In the genomic region with DNA sequence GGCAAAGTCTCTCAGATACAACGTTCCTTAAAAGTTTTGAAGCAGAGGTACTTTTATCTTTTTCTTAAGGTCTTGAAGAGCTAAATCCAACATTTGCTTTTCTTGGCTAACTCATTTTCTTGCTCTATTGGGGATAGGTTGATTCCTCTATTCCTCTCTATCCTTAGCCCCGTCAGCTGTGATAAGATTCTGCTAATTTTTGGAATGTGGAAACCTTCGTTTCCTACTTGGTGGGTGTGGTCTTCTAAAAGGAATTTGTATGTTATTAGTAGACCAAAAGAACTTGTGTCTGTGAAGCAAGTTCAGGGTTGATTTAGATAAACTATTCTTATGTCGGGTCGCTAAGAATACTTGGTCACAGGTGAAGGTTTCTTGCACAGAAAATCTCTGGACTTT, we compare ENCODE assay signal across 11 cellular contexts.
A peak's percentile ranks its signal among the peaks of the same experiment; 100 is the strongest.
DNase-seq lines count a peak whose midpoint lies in the region; ATAC-seq and TF ChIP-seq lines count a peak whose summit lies in the region.
"Had no signal": no experiment of that assay in that cellular context is flagged by ENCODE, and none has a peak within 500 bp of the region (broad histone marks: within the 10 kb centered on the region; RNA-seq: fewer than 3 reads in every experiment).

No MANE protein-coding gene starts in this region.

- H3K4me1 ChIP-seq in GM23248 (ENCODE audit: insufficient read depth) (peaks cover 9% of the 10 kb centered on the region), foreskin keratinocyte (peaks cover 6% of the 10 kb centered on the region), skeletal muscle satellite cell (ENCODE audit: control insufficient read depth, insufficient read depth, low read length) (peaks cover 14% of the 10 kb centered on the region)

- DNase-seq in GM23248 (no peak), brain microvascular endothelial cell (no peak), foreskin keratinocyte (no peak), NCI-H2196 (lab: John Stamatoyannopoulos, UW; ENCODE audit: unreplicated experiment) (no peak), NCI-H1105 treated with DMSO at 0.1 percent for 48 hours (lab: John Stamatoyannopoulos, UW) (no peak)
- DNase-seq in effector CD8-positive, alpha-beta T cell (lab: John Stamatoyannopoulos, UW) = no peak
- DNase-seq: C1 segment of cervical spinal cord; Calu3; CD4-positive, alpha-beta T cell; DMS 273 treated with DMSO at 0.1 percent for 48 hours had no signal

- no peak overlapping the region for H2AFZ ChIP-seq in GM23248

- H3K9ac ChIP-seq in GM23248 (peak overlapping the region; percentile 26), skeletal muscle satellite cell (ENCODE audit: low read depth, low read length) (peak overlapping the region; percentile 38)

- no peaks in the 10 kb centered on the region for H3K9me2 ChIP-seq in GM23248 (ENCODE audit: insufficient read depth)

- H3K27ac ChIP-seq in GM23248 (peak overlapping the region; percentile 84), brain microvascular endothelial cell (peak overlapping the region; percentile 91), foreskin keratinocyte (peak overlapping the region; percentile 44)

- H3K9me3 ChIP-seq in GM23248 (ENCODE audit: low read depth) (no peaks in the 10 kb centered on the region), skeletal muscle satellite cell (replicated peaks; ENCODE audit: low read length) (no peaks in the 10 kb centered on the region)

- peak overlapping the region; percentile 25 for H3K4me2 ChIP-seq in GM23248 (ENCODE audit: unreplicated experiment)
- H3K4me2 ChIP-seq in skeletal muscle satellite cell (ENCODE audit: low read length) = no peak overlapping the region

- in situ Hi-C loops in GM23248 (cut with MboI) (no loop called here), brain microvascular endothelial cell (cut with HindIII; ENCODE audit: low pct_ligation_motif_present, low sequenced_read_pairs) (no loop called here)

- TF ChIP-seq CTCF in brain microvascular endothelial cell (IDR thresholded peaks at IDR 0.05; ENCODE audit: low read depth, low read length, missing control alignments) (no peak), foreskin keratinocyte (conservative IDR thresholded peaks at IDR 0.05) (no peak)

- H3K79me2 ChIP-seq in GM23248 (ENCODE audit: insufficient read depth) = peaks cover 10% of the 10 kb centered on the region; the same call in 1 of the 2 replicates

- WGBS in GM23248 (ENCODE audit: low coverage in 1 of 2, low lambda C conversion rate in 2 of 2, missing lambda C conversion rate in 2 of 2), 2 experiments = 87 to 89% methylated on average over 5 of the region's 5 CpGs

- peaks cover 19% of the 10 kb centered on the region for H3F3A ChIP-seq in GM23248 (ENCODE audit: insufficient read depth)

- no peaks in the 10 kb centered on the region for H4K20me1 ChIP-seq in GM23248 (ENCODE audit: insufficient read depth)

- H3K27me3 ChIP-seq in GM23248 (replicated peaks; ENCODE audit: insufficient read depth) = no peaks in the 10 kb centered on the region
- H3K27me3 ChIP-seq in brain microvascular endothelial cell (replicated peaks) = no peaks in the 10 kb centered on the region
- H3K27me3 ChIP-seq in foreskin keratinocyte = no peaks in the 10 kb centered on the region
- no peaks in the 10 kb centered on the region for H3K27me3 ChIP-seq in skeletal muscle satellite cell (ENCODE audit: control insufficient read depth, insufficient read depth, low read length)

- no peak overlapping the region for H3K4me3 ChIP-seq in GM23248
- H3K4me3 ChIP-seq in brain microvascular endothelial cell (ENCODE audit: low read depth, low read length) = no peak overlapping the region
- no peak overlapping the region for H3K4me3 ChIP-seq in skeletal muscle satellite cell (ENCODE audit: low read length)

- H3K36me3 ChIP-seq in GM23248 (ENCODE audit: low read depth) = peaks cover 38% of the 10 kb centered on the region
- peaks cover 41% of the 10 kb centered on the region for H3K36me3 ChIP-seq in brain microvascular endothelial cell (replicated peaks)
- H3K36me3 ChIP-seq in skeletal muscle satellite cell (ENCODE audit: insufficient read depth, low read length) = peaks cover 34% of the 10 kb centered on the region

- ATAC-seq in foreskin keratinocyte = no peak
